15 cellular contexts compared by ENCODE assay signal in the genomic region with DNA sequence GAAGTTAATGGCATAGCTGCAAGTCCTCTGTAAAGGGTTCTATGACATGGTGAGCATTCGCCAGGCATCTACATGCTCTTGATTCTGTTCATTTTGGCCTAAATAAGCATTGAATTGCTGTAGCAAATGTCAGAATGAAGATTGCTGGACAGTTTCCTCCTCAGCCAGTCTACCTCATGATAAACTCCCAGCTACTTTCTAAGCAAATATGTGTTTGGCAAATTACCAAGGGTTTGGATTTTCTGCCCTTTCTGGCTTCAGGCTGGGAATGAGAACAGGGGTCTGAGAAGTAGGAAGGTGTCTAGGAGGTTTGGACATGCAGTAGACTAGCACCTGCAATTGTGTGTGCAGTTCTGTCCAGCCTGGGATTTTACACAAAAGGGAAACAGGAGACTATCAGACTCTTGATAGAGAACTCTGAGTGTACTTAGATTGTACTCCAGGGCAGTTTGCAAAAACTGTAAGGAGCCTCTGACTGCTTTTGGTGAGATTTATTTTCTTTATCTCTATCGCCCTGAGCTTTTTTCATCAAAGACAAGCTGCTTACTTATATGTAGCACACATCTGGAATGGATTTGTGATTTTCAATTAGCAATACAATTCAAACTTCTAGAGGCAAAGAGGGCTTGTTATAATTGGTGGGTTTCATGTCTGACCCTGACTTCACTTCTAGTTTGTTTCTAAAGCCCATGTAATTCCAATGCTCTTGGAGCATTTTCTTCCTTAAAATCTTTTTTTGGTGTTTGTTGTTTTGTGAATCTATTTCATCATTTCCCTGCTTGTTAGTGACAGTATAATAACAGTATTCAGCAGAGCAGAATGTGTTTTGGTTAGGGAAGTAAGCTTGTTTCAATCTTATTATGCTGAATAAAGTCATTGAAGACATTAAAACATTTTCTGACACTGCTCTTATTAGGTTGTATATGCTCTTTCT.
DNase-seq lines count a peak whose midpoint lies in the region; ATAC-seq and TF ChIP-seq lines count a peak whose summit lies in the region.
"Had no signal": no experiment of that assay in that cellular context is flagged by ENCODE, and none has a peak within 500 bp of the region (broad histone marks: within the 10 kb centered on the region; RNA-seq: fewer than 3 reads in every experiment).

No MANE protein-coding gene starts in this region.

- WGBS in spleen, 5 donors: 89 to 99% (median 94%) methylated on average over 2 of the region's 2 CpGs

- POLR2A ChIA-PET in Caco-2 (lab: Charles Lee) (interaction anchor here (0.6 to 1.8 kb wide), 5 partner anchors 22 to 237 kb away, joined by 3 to 7 read pairs (median 5); a partner anchor contains a TSS), Panc1 (lab: Charles Lee) (no interaction called here)

- peaks cover 12% of the 10 kb centered on the region for H3K9me3 Mint-ChIP-seq in Caco-2 (ENCODE audit: unreplicated experiment)
- H3K9me3 Mint-ChIP-seq: natural killer cell had no signal

- DNase-seq in Caco-2: no peak
- no peak for DNase-seq in Panc1 (ENCODE audit: low read depth, low spot score)
- peak; percentile 27 for DNase-seq in fibroblast of villous mesenchyme (ENCODE audit: low read depth)
- no peak for DNase-seq in spleen
- DNase-seq in H4 (ENCODE audit: low spot score): no peak
- DNase-seq in NCI-H446 treated with DMSO at 0.1 percent for 48 hours (lab: John Stamatoyannopoulos, UW): no peak
- DNase-seq: activated T-cell treated with anti-CD3 and anti-CD28 coated beads, Interleukin-2, amount 50 U/mL, for 1 hour; brain microvascular endothelial cell; DND-41; erythroblast; natural killer cell; SHP77; stimulated activated CD4-positive, alpha-beta T cell treated with anti-CD3 and anti-CD28 coated beads, Interleukin-15, amount 100 ng/mL, for 24 hours; WERI-Rb-1 had no signal

- TF ChIP-seq POLR2A in spleen (IDR thresholded peaks at IDR 0.05): no peak

- peak overlapping the region; percentile 34 for H3K4me3 Mint-ChIP-seq in Caco-2 (ENCODE audit: unreplicated experiment)
- H3K4me3 Mint-ChIP-seq: natural killer cell had no signal

- intact Hi-C loops in Caco-2 (cut with micrococcal nuclease; ENCODE audit: unreplicated experiment) (loop anchor here (1.0 to 2.0 kb wide), 4 partner anchors 20 to 239 kb away; no protein-coding TSS in a partner anchor), Panc1 (cut with micrococcal nuclease; ENCODE audit: unreplicated experiment) (no loop called here), spleen (cut with DNase I; ENCODE audit: low total_unique reads) (loop anchor here (10.0 kb wide), 1 partner anchor 106 kb away; no protein-coding TSS in a partner anchor)

- ATAC-seq in Panc1 (no peak), HG02623 (IDR thresholded peaks at IDR 0.05; ENCODE audit: unreplicated experiment) (no peak)
- ATAC-seq: natural killer cell had no signal

- peak overlapping the region; percentile 86 for H3K27ac Mint-ChIP-seq in Caco-2 (ENCODE audit: unreplicated experiment)
- H3K27ac Mint-ChIP-seq: natural killer cell had no signal

- H3K27me3 Mint-ChIP-seq in Caco-2 (ENCODE audit: insufficient read depth, unreplicated experiment): no peaks in the 10 kb centered on the region

- H3K4me1 ChIP-seq in Caco-2 (peaks cover 37% of the 10 kb centered on the region), Panc1 (ENCODE audit: control insufficient read depth, insufficient read depth, low read length) (peaks cover 16% of the 10 kb centered on the region), spleen (peaks cover 10 to 43% (median 22%) of the 10 kb centered on the region in 6 donors)

- H3K36me3 ChIP-seq in Caco-2 (ENCODE audit: control insufficient read depth, insufficient read depth, low read length) (peaks cover 11% of the 10 kb centered on the region), Panc1 (ENCODE audit: control insufficient read depth, insufficient read depth, low read length) (peaks cover 13% of the 10 kb centered on the region), spleen (peaks cover 0 to 98% (median 65%) of the 10 kb centered on the region in 6 donors)

- peaks cover 24% of the 10 kb centered on the region for H3K36me3 Mint-ChIP-seq in Caco-2 (ENCODE audit: insufficient read depth, unreplicated experiment)

- H3K4me3 ChIP-seq in Caco-2 (ENCODE audit: low read depth, low read length): no peak overlapping the region
- H3K4me3 ChIP-seq in Panc1 (ENCODE audit: low read depth in 2 of 2, low read length in 2 of 2): no peak overlapping the region
- H3K4me3 ChIP-seq in fibroblast of villous mesenchyme (ENCODE audit: low read depth, low read length): no peak overlapping the region
- H3K4me3 ChIP-seq in spleen: no peak overlapping the region

- peaks cover 27% of the 10 kb centered on the region for H3K4me1 Mint-ChIP-seq in Caco-2 (ENCODE audit: low read depth, unreplicated experiment)

- H3K27me3 ChIP-seq in Caco-2 (replicated peaks; ENCODE audit: control insufficient read depth, insufficient read depth, low read length) (no peaks in the 10 kb centered on the region), Panc1 (ENCODE audit: control insufficient read depth, insufficient read depth, low read length) (no peaks in the 10 kb centered on the region), spleen (replicated peaks in 1 of 7) (no peaks in the 10 kb centered on the region)
- H3K27me3 ChIP-seq: brain microvascular endothelial cell had no signal

- TF ChIP-seq CTCF in Caco-2 (IDR thresholded peaks at IDR 0.05; ENCODE audit: insufficient read depth in 1 of 2, low read depth in 1 of 2, low read length in 1 of 2, severe bottlenecking in 1 of 2, unreplicated experiment in 1 of 2) (no peak), Panc1 (IDR thresholded peaks at IDR 0.05) (no peak), fibroblast of villous mesenchyme (IDR thresholded peaks at IDR 0.05; ENCODE audit: insufficient read depth, low read depth, low read length) (no peak), spleen (IDR thresholded peaks at IDR 0.05 in 8 of 11, conservative IDR thresholded peaks at IDR 0.05 in 3 of 11) (no peak)

- H3K27ac ChIP-seq in Panc1 (ENCODE audit: low read length) (peak overlapping the region; percentile 74), spleen (peak overlapping the region in 5 of 8 donors; percentile 0 to 66 (median 31))
- H3K27ac ChIP-seq: brain microvascular endothelial cell, WERI-Rb-1 had no signal

- no peaks in the 10 kb centered on the region; the same call in 1 of the 2 replicates for H3K9me3 ChIP-seq in Caco-2
- H3K9me3 ChIP-seq in Panc1 (ENCODE audit: control insufficient read depth, insufficient read depth, low read depth, low read length): peaks cover 2% of the 10 kb centered on the region; the same call in 1 of the 2 replicates
- H3K9me3 ChIP-seq in spleen: no peaks in the 10 kb centered on the region

- in situ Hi-C loops in Panc1 (cut with HindIII; ENCODE audit: low pct_unique_long_range_greater_than_20kb, low sequenced_read_pairs): no loop called here

- CTCF ChIA-PET in Caco-2 (lab: Charles Lee): interaction anchor here (0.7 to 1.3 kb wide), 4 partner anchors 41 to 278 kb away, joined by 3 to 4 read pairs (median 4); no protein-coding TSS in a partner anchor
- CTCF ChIA-PET in Panc1 (lab: Charles Lee): interaction anchor here (0.7 kb wide), 1 partner anchor 168 kb away, joined by 3 read pairs; no protein-coding TSS in a partner anchor

- no TSS peak for BruUV-seq in Caco-2 (replicated peaks; lab: Mats Ljungman, UMichigan)
- no TSS peak for BruUV-seq in Panc1 (replicated peaks; lab: Mats Ljungman, UMichigan)
